8 cellular contexts compared by ENCODE assay signal in genomic region chr2:95158441-95158840, GRCh38. TPM values are rescaled to one million over a fixed set of nuclear protein-coding genes. Genes with fewer than 3 reads are reported as not detected.
DNase-seq lines count a peak whose midpoint lies in the region; ATAC-seq and TF ChIP-seq lines count a peak whose summit lies in the region.

No MANE protein-coding gene starts in this region.

- H3K4me3 ChIP-seq in BE2C (ENCODE audit: low read depth, low read length) (peak overlapping the region; percentile 64), NB4 (ENCODE audit: low read depth, low read length) (peak overlapping the region; percentile 63)

- TF ChIP-seq CTCF in BE2C (IDR thresholded peaks at IDR 0.05; ENCODE audit: low read depth, low read length) (no peak), NB4 (IDR thresholded peaks at IDR 0.05; ENCODE audit: low read depth, low read length) (no peak), nephron (IDR thresholded peaks at IDR 0.05; ENCODE audit: unreplicated experiment in 3 of 3) (no peak)

- H3K27ac Mint-ChIP-seq in effector memory CD8-positive, alpha-beta T cell: peak overlapping the region in 1 of 2 donors; percentile 33
- H3K27ac Mint-ChIP-seq in nephron: peak overlapping the region in 1 of 3 experiments; percentile 9

- no peaks in the 10 kb centered on the region for H3K27me3 ChIP-seq in BE2C

- no peak for TF ChIP-seq POLR2A in NB4 (IDR thresholded peaks at IDR 0.05; ENCODE audit: extremely low read depth, insufficient read length)

- no peaks in the 10 kb centered on the region for H3K4me1 ChIP-seq in BE2C

- H3K4me3 Mint-ChIP-seq in effector memory CD8-positive, alpha-beta T cell: peak overlapping the region; percentile 89 to 92
- H3K4me3 Mint-ChIP-seq in nephron: peak overlapping the region; percentile 90

- H3K27me3 Mint-ChIP-seq in effector memory CD8-positive, alpha-beta T cell: no peaks in the 10 kb centered on the region
- H3K27me3 Mint-ChIP-seq in nephron (ENCODE audit: low read depth): no peaks in the 10 kb centered on the region

- peaks cover 6% of the 10 kb centered on the region for H3K36me3 Mint-ChIP-seq in effector memory CD8-positive, alpha-beta T cell (ENCODE audit: insufficient read depth)
- H3K36me3 Mint-ChIP-seq in nephron (ENCODE audit: low read depth): peaks cover 46% of the 10 kb centered on the region

- DNase-seq in BE2C (no peak), NB4 (ENCODE audit: low read depth) (no peak), anterior cingulate cortex (lab: John Stamatoyannopoulos, UW) (no peak), C1 segment of cervical spinal cord (lab: John Stamatoyannopoulos, UW) (no peak)
- no peak for DNase-seq in effector memory CD8-positive, alpha-beta T cell
- DNase-seq in stimulated activated CD8-positive, alpha-beta memory T cell treated with anti-CD3 and anti-CD28 coated beads, Interleukin-4, amount 100 ng/mL, for 48 hours: no peak

- no peaks in the 10 kb centered on the region for H3K36me3 ChIP-seq in BE2C

- ATAC-seq in effector memory CD8-positive, alpha-beta T cell (replicated peaks): no peak
- ATAC-seq in GM21367 (IDR thresholded peaks at IDR 0.05; ENCODE audit: unreplicated experiment): no peak

- H3K9me3 ChIP-seq in BE2C: no peaks in the 10 kb centered on the region

- H3K9me3 Mint-ChIP-seq in effector memory CD8-positive, alpha-beta T cell: no peaks in the 10 kb centered on the region
- peaks cover 24% of the 10 kb centered on the region for H3K9me3 Mint-ChIP-seq in nephron

- H3K4me1 Mint-ChIP-seq in effector memory CD8-positive, alpha-beta T cell (ENCODE audit: low read depth in 2 of 2): peaks cover 14 to 18% of the 10 kb centered on the region in 2 donors
- H3K4me1 Mint-ChIP-seq in nephron: no peaks in the 10 kb centered on the region

RNA-seq across cellular contexts. Expression of gene ZNF514, which starts 1.2 kb away (rescaled TPM):
- 10.7 TPM for polyA plus RNA-seq in BE2C (2012; ENCODE audit: insufficient read depth, insufficient read length, low read depth)

RNA-seq across cellular contexts. Expression of gene ZNF2, which starts 7.2 kb away (rescaled TPM):
- polyA plus RNA-seq in BE2C (2012; ENCODE audit: insufficient read depth, insufficient read length, low read depth): 3.7 TPM

RNA-seq across cellular contexts. Expression of gene MRPS5, which starts 36.8 kb away (rescaled TPM):
- 51.9 TPM for polyA plus RNA-seq in BE2C (2012; ENCODE audit: insufficient read depth, insufficient read length, low read depth)

RNA-seq across cellular contexts. Expression of gene ZNF892, which starts 48.9 kb away (rescaled TPM):
- 0.91 TPM for polyA plus RNA-seq in BE2C (2012; ENCODE audit: insufficient read depth, insufficient read length, low read depth)
